ENCODE assay signal across 13 cellular contexts in the genomic region with DNA sequence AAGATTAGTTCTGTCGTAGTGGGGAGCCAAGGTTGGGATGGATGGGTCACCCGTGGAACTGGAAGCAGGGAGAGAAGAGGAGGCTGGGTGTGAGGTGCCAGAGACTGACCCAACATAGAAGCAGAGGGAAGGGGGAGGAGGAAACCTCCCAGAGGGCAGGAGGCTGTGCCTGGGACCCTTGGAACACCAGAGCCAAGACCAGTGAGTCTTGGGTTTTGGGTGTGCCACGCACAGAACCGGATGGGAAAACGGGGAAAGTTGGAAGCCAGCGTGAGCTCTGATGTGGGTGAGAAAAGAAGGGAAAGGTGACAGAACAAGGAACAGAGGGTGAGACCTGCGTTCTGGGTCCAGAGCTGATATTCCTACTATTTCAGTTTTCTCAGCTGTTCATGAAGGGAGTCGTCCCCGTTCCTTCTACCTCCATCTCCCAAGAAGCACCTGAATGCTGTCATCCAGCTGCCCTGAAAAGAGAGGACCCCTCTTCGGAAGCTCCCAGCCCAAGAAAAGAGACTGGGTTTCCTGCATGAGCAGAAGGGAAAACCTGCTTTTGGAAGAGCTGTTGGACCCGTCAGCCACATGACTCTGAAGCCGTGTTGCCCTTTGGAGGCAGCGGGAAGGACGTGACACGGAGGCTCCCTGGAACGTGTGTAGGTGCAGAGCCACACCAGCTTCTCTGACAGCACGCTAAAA.
A peak's percentile ranks its signal among the peaks of the same experiment; 100 is the strongest.
DNase-seq lines count a peak whose midpoint lies in the region; ATAC-seq and TF ChIP-seq lines count a peak whose summit lies in the region.
"Had no signal": no experiment of that assay in that cellular context is flagged by ENCODE, and none has a peak within 500 bp of the region (broad histone marks: within the 10 kb centered on the region; RNA-seq: fewer than 3 reads in every experiment).

No MANE protein-coding gene starts in this region.

- peaks cover 4% of the 10 kb centered on the region for H3K36me3 Mint-ChIP-seq in T-cell

- peaks cover 0 to 46% of the 10 kb centered on the region in 2 donors for H3K27me3 ChIP-seq in tibial artery

- H3K36me3 ChIP-seq in tibial artery, result no peaks in the 10 kb centered on the region

- no peak for TF ChIP-seq CTCF in NB4 (IDR thresholded peaks at IDR 0.05; ENCODE audit: low read depth, low read length)
- no peak for TF ChIP-seq CTCF in tibial artery (IDR thresholded peaks at IDR 0.05)

- DNase-seq in activated T-cell treated with anti-CD3 and anti-CD28 coated beads, Interleukin-2, amount 50 U/mL, for 1 hour, result peak; percentile 1
- DNase-seq in activated T-cell treated with anti-CD3 and anti-CD28 coated beads for 4 hours (no peak), NB4 (ENCODE audit: low read depth) (no peak), mesenteric fat pad (ENCODE audit: low spot score) (peak; percentile 68), tibial artery (peak; percentile 14 to 45), Right ventricle myocardium superior (no peak), T-cell (no peak)
- DNase-seq: C1 segment of cervical spinal cord, NCI-H1092, NCI-H524, PC-9 had no signal

- peaks cover 0 to 17% (median 15%) of the 10 kb centered on the region in 3 donors for H3K9me3 ChIP-seq in tibial artery

- ATAC-seq in Right ventricle myocardium superior (ENCODE audit: poor library complexity) (no peak), HG03196 (IDR thresholded peaks at IDR 0.05; ENCODE audit: unreplicated experiment) (no peak), T-cell (replicated peaks in 1 of 4) (no peak)

- H3K27ac ChIP-seq in tibial artery, result no peak overlapping the region
- H3K27ac ChIP-seq: KMS-11, PC-9 had no signal

- POLR2A ChIA-PET in T-cell (lab: Charles Lee), result no interaction called here

- no peaks in the 10 kb centered on the region for H3K4me1 Mint-ChIP-seq in T-cell

- no peak overlapping the region for H3K4me3 Mint-ChIP-seq in T-cell

- H3K27ac Mint-ChIP-seq in T-cell, result no peak overlapping the region

- intact Hi-C loops in tibial artery (cut with DNase I; ENCODE audit: low total_unique reads), result no loop called here
- intact Hi-C loops in Right ventricle myocardium superior (cut with DNase I), result no loop called here

- CTCF ChIA-PET in T-cell (lab: Charles Lee), result no interaction called here

- H3K4me1 ChIP-seq in tibial artery, result peaks cover 0 to 10% (median 3%) of the 10 kb centered on the region in 4 donors

- peak overlapping the region; percentile 22 for H3K4me3 ChIP-seq in NB4 (ENCODE audit: low read depth, low read length)
- no peak overlapping the region for H3K4me3 ChIP-seq in tibial artery
- H3K4me3 ChIP-seq: PC-9 had no signal

- peaks cover 0 to 5% (median 4%) of the 10 kb centered on the region in 3 donors for H3K9me3 Mint-ChIP-seq in T-cell

- peaks cover 4 to 9% of the 10 kb centered on the region in 2 donors for H3K27me3 Mint-ChIP-seq in T-cell

- TF ChIP-seq POLR2A in NB4 (IDR thresholded peaks at IDR 0.05; ENCODE audit: extremely low read depth, insufficient read length), result no peak

Comparison
In these comparisons a context has a peak if more than half of its experiments do, and no peak if none do; other contexts are left out.
1. DNase-seq: peak in activated T-cell treated with anti-CD3 and anti-CD28 coated beads, Interleukin-2, amount 50 U/mL, for 1 hour (single experiment), mesenteric fat pad (single experiment) and tibial artery (2 of 2); none in activated T-cell treated with anti-CD3 and anti-CD28 coated beads for 4 hours (single experiment), NB4 (single experiment), Right ventricle myocardium superior (single experiment) and T-cell (0 of 34).